ENCODE assay signal across 8 cellular contexts in genomic region chr15:69462493-69463181, GRCh38. TPM values are rescaled to one million over a fixed set of nuclear protein-coding genes. Genes with fewer than 3 reads are reported as not detected.
DNase-seq lines count a peak whose midpoint lies in the region; ATAC-seq and TF ChIP-seq lines count a peak whose summit lies in the region.

No MANE protein-coding gene starts in this region.

- H3K4me3 ChIP-seq in fibroblast of lung (replicated peaks in 1 of 4; ENCODE audit: control extremely low read depth in 1 of 4, insufficient read depth in 1 of 4, low read depth in 3 of 4, low read length in 4 of 4) = peak overlapping the region; percentile 44 to 71 (median 62)

- H3K9me3 Mint-ChIP-seq in naive B cell = no peaks in the 10 kb centered on the region
- no peaks in the 10 kb centered on the region for H3K9me3 Mint-ChIP-seq in stimulated activated effector memory CD8-positive, alpha-beta T cell treated with anti-CD3 and anti-CD28 coated beads, Interleukin-12 subunit alpha, Interleukin-12 subunit beta, amount 100 ng/mL, for 72 hours

- peaks cover 8 to 38% (median 25%) of the 10 kb centered on the region in 3 donors for H3K4me1 Mint-ChIP-seq in naive B cell
- H3K4me1 Mint-ChIP-seq in stimulated activated effector memory CD8-positive, alpha-beta T cell treated with anti-CD3 and anti-CD28 coated beads, Interleukin-12 subunit alpha, Interleukin-12 subunit beta, amount 100 ng/mL, for 72 hours = peaks cover 24% of the 10 kb centered on the region

- H4K20me1 ChIP-seq in fibroblast of lung (ENCODE audit: control insufficient read depth, extremely low read depth, insufficient read depth, low read length) = no peaks in the 10 kb centered on the region

- no peaks in the 10 kb centered on the region for H3K27me3 Mint-ChIP-seq in naive B cell

- peak overlapping the region; percentile 92 for H2AFZ ChIP-seq in fibroblast of lung (ENCODE audit: low read length)

- peak overlapping the region; percentile 69 for H3K9ac ChIP-seq in fibroblast of lung (ENCODE audit: insufficient read depth, low read length)

- H3K36me3 Mint-ChIP-seq in naive B cell = no peaks in the 10 kb centered on the region
- peaks cover 13% of the 10 kb centered on the region for H3K36me3 Mint-ChIP-seq in stimulated activated effector memory CD8-positive, alpha-beta T cell treated with anti-CD3 and anti-CD28 coated beads, Interleukin-12 subunit alpha, Interleukin-12 subunit beta, amount 100 ng/mL, for 72 hours

- ATAC-seq in GM21825 (IDR thresholded peaks at IDR 0.05; ENCODE audit: unreplicated experiment) = peak; percentile 92
- ATAC-seq in naive B cell (ENCODE audit: low read depth in 2 of 2) = peak; percentile 98
- peak; percentile 95 for ATAC-seq in stimulated activated effector memory CD8-positive, alpha-beta T cell treated with anti-CD3 and anti-CD28 coated beads, Interleukin-12 subunit alpha, Interleukin-12 subunit beta, amount 100 ng/mL, for 72 hours

- H3K36me3 ChIP-seq in fibroblast of lung (ENCODE audit: control insufficient read depth, insufficient read depth, low read length) = no peaks in the 10 kb centered on the region

- DNase-seq in Daoy (ENCODE audit: low read depth) = peak; percentile 97
- DNase-seq in LHCN-M2 (ENCODE audit: low read depth) = peak; percentile 97
- DNase-seq in RKO (ENCODE audit: low spot score) = peak; percentile 98
- DNase-seq in activated T-helper 1 cell treated with anti-CD3 and anti-CD28 coated beads, Interleukin-2, amount 50 U/mL, for 16 hours (ENCODE audit: low read depth in 1 of 2, low spot score in 1 of 2) = peak; percentile 81 to 83
- peak; percentile 98 to 99 for DNase-seq in fibroblast of lung (ENCODE audit: low read depth in 2 of 2)
- peak; percentile 92 for DNase-seq in naive B cell
- DNase-seq in stimulated activated effector memory CD8-positive, alpha-beta T cell treated with anti-CD3 and anti-CD28 coated beads, Interleukin-12 subunit alpha, Interleukin-12 subunit beta, amount 100 ng/mL, for 72 hours (ENCODE audit: low spot score in 2 of 2) = peak; percentile 82 to 95

- peaks cover 6% of the 10 kb centered on the region for H3K4me1 ChIP-seq in fibroblast of lung (ENCODE audit: control insufficient read depth, extremely low read depth, insufficient read depth, low read length)

- TF ChIP-seq CTCF in fibroblast of lung (conservative IDR thresholded peaks at IDR 0.05 in 1 of 2, IDR thresholded peaks at IDR 0.05 in 1 of 2; ENCODE audit: low read depth in 1 of 2, low read length in 2 of 2) = peak; percentile 72 to 78

- no peaks in the 10 kb centered on the region for H3K9me3 ChIP-seq in fibroblast of lung (ENCODE audit: control insufficient read depth, insufficient read depth, low read depth, low read length)

- peak overlapping the region; percentile 89 for H3K27ac ChIP-seq in fibroblast of lung (ENCODE audit: insufficient read depth, low read length)

- H3K79me2 ChIP-seq in fibroblast of lung (ENCODE audit: control insufficient read depth, insufficient read depth, low read length) = no peaks in the 10 kb centered on the region

- H3K27ac Mint-ChIP-seq in naive B cell = peak overlapping the region; percentile 47 to 91 (median 78)
- peak overlapping the region; percentile 83 for H3K27ac Mint-ChIP-seq in stimulated activated effector memory CD8-positive, alpha-beta T cell treated with anti-CD3 and anti-CD28 coated beads, Interleukin-12 subunit alpha, Interleukin-12 subunit beta, amount 100 ng/mL, for 72 hours

- H3K27me3 ChIP-seq in fibroblast of lung (ENCODE audit: control insufficient read depth, insufficient read depth, low read length) = no peaks in the 10 kb centered on the region

- H3K4me2 ChIP-seq in fibroblast of lung (ENCODE audit: extremely low read depth, insufficient read depth, low read length) = peak overlapping the region; percentile 94

- peak overlapping the region; percentile 90 to 96 (median 94) for H3K4me3 Mint-ChIP-seq in naive B cell
- peak overlapping the region; percentile 77 for H3K4me3 Mint-ChIP-seq in stimulated activated effector memory CD8-positive, alpha-beta T cell treated with anti-CD3 and anti-CD28 coated beads, Interleukin-12 subunit alpha, Interleukin-12 subunit beta, amount 100 ng/mL, for 72 hours

RNA-seq across cellular contexts. Expression of gene RPLP1, which starts 10.0 kb away (rescaled TPM):
- 111 and 148 TPM in 2 replicates for total RNA-seq in Daoy (2014; rRNA removed; shearing (Covaris generic))
- total RNA-seq in LHCN-M2 (2014; rRNA removed) (305 and 353 TPM in 2 replicates), fibroblast of lung (74.7 and 82.4 TPM in 2 replicates)
- polyA plus RNA-seq in LHCN-M2 (2012) = 3,072 TPM
- polyA plus RNA-seq in fibroblast of lung (621 and 633 TPM in 2 replicates), naive B cell (ENCODE audit: low read depth in 6 of 6) (1,000 to 10,000 TPM; 1,064 to 2,586 (median 2,135) TPM)
- polyA plus RNA-seq in fibroblast of lung (2012) = 2,184 and 2,401 TPM in 2 replicates
- 489 and 632 TPM in 2 replicates for polyA minus RNA-seq in fibroblast of lung (ENCODE audit: low replicate concordance)

RNA-seq across cellular contexts. Expression of gene KIF23, which starts 48.5 kb away (rescaled TPM):
- 107 and 148 TPM in 2 replicates for total RNA-seq in Daoy (2014; rRNA removed; shearing (Covaris generic))
- total RNA-seq in LHCN-M2 (2014; rRNA removed) (134 and 149 TPM in 2 replicates), fibroblast of lung (3.1 and 16.5 TPM in 2 replicates)
- 32.8 TPM for polyA plus RNA-seq in LHCN-M2 (2012)
- polyA plus RNA-seq in fibroblast of lung (19.4 and 53.2 TPM in 2 replicates), naive B cell (ENCODE audit: low read depth in 6 of 6) (under 1 TPM in 1 of 6 donors, not detected in 5; 0.17 TPM)
- 12.7 and 45.8 TPM in 2 replicates for polyA plus RNA-seq in fibroblast of lung (2012)
- polyA minus RNA-seq in fibroblast of lung (ENCODE audit: low replicate concordance) = 28.5 and 38.4 TPM in 2 replicates

Comparison
In these comparisons a context has a peak if more than half of its experiments do, and no peak if none do; other contexts are left out.
1. Peak in every context shown above with its lines: DNase-seq, ATAC-seq, H3K4me3 ChIP-seq and H3K27ac ChIP-seq.